ENCODE assay signal across 1 cellular context in genomic region chr7:5177060-5177459, GRCh38.
TF ChIP-seq lines count a peak whose summit lies in the region.

No MANE protein-coding gene starts in this region.

TF ChIP-seq in K562, 482 proteins besides CTCF, POLR2A, EP300 and RAD21 (continued from another document):
- TF ChIP-seq SFPQ (IDR thresholded peaks at IDR 0.05; ENCODE audit: low read depth, low read length) (no peak), ZBTB1 (CRISPR knock-in tag; IDR thresholded peaks at IDR 0.05; ENCODE audit: borderline replicate concordance, low read depth) (no peak), PPARD (CRISPR knock-in tag; IDR thresholded peaks at IDR 0.05) (no peak), ATF1 (CRISPR knock-in tag; IDR thresholded peaks at IDR 0.05) (no peak), ATF1 (tag; IDR thresholded peaks at IDR 0.05) (peak; percentile 58), ZNF274 (IDR thresholded peaks at IDR 0.05; ENCODE audit: borderline replicate concordance, low read depth, low read length) (no peak), SREBF1 (IDR thresholded peaks at IDR 0.05; ENCODE audit: borderline replicate concordance, low read depth, low read length) (no peak), TEAD2 (tag; IDR thresholded peaks at IDR 0.05) (no peak), NKRF (IDR thresholded peaks at IDR 0.05; ENCODE audit: borderline replicate concordance) (no peak), HMG20B (CRISPR knock-in tag; IDR thresholded peaks at IDR 0.05) (no peak), ATF7 (IDR thresholded peaks at IDR 0.05) (peak; percentile 92), HNRNPL (IDR thresholded peaks at IDR 0.05; ENCODE audit: low read depth, low read length) (no peak), RBM34 (IDR thresholded peaks at IDR 0.05; ENCODE audit: borderline replicate concordance, insufficient read depth, low read length) (no peak), CREBBP (IDR thresholded peaks at IDR 0.05; ENCODE audit: low read depth, low read length) (no peak), IFI16 (CRISPR knock-in tag; IDR thresholded peaks at IDR 0.05) (no peak), FOXJ3 (CRISPR knock-in tag; IDR thresholded peaks at IDR 0.05) (no peak), JUND (IDR thresholded peaks at IDR 0.05; ENCODE audit: borderline replicate concordance, low read depth, low read length) (peak; percentile 60), JUND (tag; IDR thresholded peaks at IDR 0.05; ENCODE audit: borderline replicate concordance, low read depth, low read length) (peak; percentile 34; the same call in 1 of the 3 replicates), E2F4 (CRISPR knock-in tag; IDR thresholded peaks at IDR 0.05; ENCODE audit: low read depth) (no peak), CREM (IDR thresholded peaks at IDR 0.05; ENCODE audit: low read depth) (peak; percentile 61), ATF4 (CRISPR knock-in tag; IDR thresholded peaks at IDR 0.05) (no peak), POLR2AphosphoS5 (IDR thresholded peaks at IDR 0.05; ENCODE audit: control insufficient read depth, insufficient read depth, low read depth, low read length) (no peak), NCOR1 (IDR thresholded peaks at IDR 0.05) (no peak), HINFP (tag; conservative IDR thresholded peaks at IDR 0.05; ENCODE audit: low read depth) (no peak), ID3 (CRISPR knock-in tag; IDR thresholded peaks at IDR 0.05) (no peak), ID3 (tag; IDR thresholded peaks at IDR 0.05) (no peak), POLR3A (IDR thresholded peaks at IDR 0.05; ENCODE audit: borderline replicate concordance, extremely low read depth, insufficient read depth, insufficient read length) (no peak), ZNF436 (CRISPR knock-in tag; IDR thresholded peaks at IDR 0.05) (no peak), BMI1 (IDR thresholded peaks at IDR 0.05; ENCODE audit: low read length) (no peak)
